8 cellular contexts compared by ENCODE assay signal in the genomic region with DNA sequence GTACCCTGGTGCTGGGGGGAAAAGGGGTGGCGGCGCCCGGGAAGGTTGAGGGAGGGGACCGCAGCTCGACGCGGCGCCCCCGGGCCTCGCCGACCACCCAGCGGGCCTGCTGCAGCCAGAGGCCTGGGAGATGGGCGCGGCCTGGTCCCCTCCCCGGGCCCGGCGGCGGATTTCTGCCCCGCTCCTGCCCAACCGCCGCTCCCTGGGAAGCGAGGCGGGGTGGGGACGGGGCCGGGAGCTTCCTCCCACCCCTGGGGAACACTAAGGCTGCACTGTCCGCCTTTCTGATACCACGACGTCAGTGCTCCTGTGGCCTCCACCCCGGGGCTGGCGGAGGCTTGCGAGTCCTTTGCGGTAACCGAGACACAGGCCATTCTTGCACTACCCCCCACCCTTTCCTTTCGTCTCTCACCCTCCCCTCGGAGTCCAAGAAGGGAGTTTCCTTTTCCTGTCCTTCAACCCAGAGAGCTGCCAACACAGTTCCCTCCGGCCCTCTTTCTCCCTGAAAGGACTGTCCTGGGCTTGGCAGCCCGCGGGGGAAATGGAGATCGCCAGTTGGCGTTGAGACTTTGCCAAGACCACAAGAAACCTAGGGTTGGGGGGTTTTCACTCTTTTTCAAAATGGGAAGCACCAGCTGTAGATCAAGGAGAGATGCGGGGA. TPM values are rescaled to one million over a fixed set of nuclear protein-coding genes. Genes with fewer than 3 reads are reported as not detected.
A peak's percentile ranks its signal among the peaks of the same experiment; 100 is the strongest.
DNase-seq lines count a peak whose midpoint lies in the region; ATAC-seq and TF ChIP-seq lines count a peak whose summit lies in the region.

No MANE protein-coding gene starts in this region.

- H3K9me3 ChIP-seq in adrenal gland (replicated peaks in 1 of 3) (no peaks in the 10 kb centered on the region), heart right ventricle (no peaks in the 10 kb centered on the region), parathyroid adenoma (ENCODE audit: control insufficient read depth, low read length) (no peaks in the 10 kb centered on the region)

- DNase-seq in ELF-1 (ENCODE audit: low read depth, low spot score) (peak; percentile 82), HPDE6-E6E7 (ENCODE audit: extremely low spot score) (peak; percentile 47), RPMI7951 (ENCODE audit: low read depth) (peak; percentile 82), adrenal gland (peak; percentile 63 to 76 (median 66)), heart right ventricle (peak; percentile 65 to 75), cortex of kidney (lab: John Stamatoyannopoulos, UW) (no peak)

- H3K9ac ChIP-seq in parathyroid adenoma, result peak overlapping the region; percentile 87

- H3K4me3 ChIP-seq in adrenal gland (peak overlapping the region; percentile 63 to 91 (median 74)), heart right ventricle (peak overlapping the region; percentile 72 to 98 (median 88)), parathyroid adenoma (ENCODE audit: low read depth, low read length) (peak overlapping the region; percentile 74)

- no peaks in the 10 kb centered on the region for H3K36me3 ChIP-seq in adrenal gland (replicated peaks in 1 of 2)
- no peaks in the 10 kb centered on the region for H3K36me3 ChIP-seq in heart right ventricle
- H3K36me3 ChIP-seq in parathyroid adenoma (ENCODE audit: control insufficient read depth, insufficient read depth, low read length), result no peaks in the 10 kb centered on the region

- intact Hi-C loops in adrenal gland (cut with DNase I) (no loop called here), heart right ventricle (cut with DNase I) (loop anchor here in 7 of 10 donors (1.0 to 10.0 kb wide), 9 partner anchors 37 to 380 kb away; partner anchors contain the start of genes HS2ST1 (in 3 of the 7) and SELENOF (in 3 of the 7))

- H3K4me1 ChIP-seq in adrenal gland (replicated peaks in 1 of 2) (peaks cover 13 to 53% of the 10 kb centered on the region in 2 donors), heart right ventricle (peaks cover 4 to 56% (median 53%) of the 10 kb centered on the region in 9 donors), parathyroid adenoma (peaks cover 4% of the 10 kb centered on the region)

- H3K4me2 ChIP-seq in parathyroid adenoma (ENCODE audit: low read length), result peak overlapping the region; percentile 88

- H3K27me3 ChIP-seq in adrenal gland (no peaks in the 10 kb centered on the region), heart right ventricle (no peaks in the 10 kb centered on the region), parathyroid adenoma (ENCODE audit: control insufficient read depth, insufficient read depth, low read length) (no peaks in the 10 kb centered on the region)

- peaks cover 10% of the 10 kb centered on the region for H3K79me2 ChIP-seq in parathyroid adenoma

- peak overlapping the region; percentile 95 for H2AFZ ChIP-seq in parathyroid adenoma

- no peak for TF ChIP-seq CTCF in adrenal gland (IDR thresholded peaks at IDR 0.05)
- no peak for TF ChIP-seq CTCF in heart right ventricle (IDR thresholded peaks at IDR 0.05)
- no peak for TF ChIP-seq CTCF in parathyroid adenoma (IDR thresholded peaks at IDR 0.05)

- 0 to 2% (median 1%) methylated on average over 15 to 41 of the region's 41 CpGs for WGBS in adrenal gland, 4 donors
- WGBS in heart right ventricle, 2 donors, result 0 to 1% methylated on average over 41 of the region's 41 CpGs

- H3K27ac ChIP-seq in adrenal gland (peak overlapping the region; percentile 87 to 98 (median 95)), heart right ventricle (peak overlapping the region; percentile 94 to 100 (median 99)), parathyroid adenoma (peak overlapping the region; percentile 93)

- no peak for TF ChIP-seq POLR2A in adrenal gland (IDR thresholded peaks at IDR 0.05)

- peak; percentile 35 for ATAC-seq in GM21390 (IDR thresholded peaks at IDR 0.05; ENCODE audit: unreplicated experiment)
- peak; percentile 57 to 81 (median 66) for ATAC-seq in heart right ventricle

RNA-seq across cellular contexts. Expression of gene SH3GLB1, which starts 0.7 kb away (rescaled TPM):
- 45.6 and 53.6 TPM in 2 replicates for total RNA-seq in RPMI7951 (2014; rRNA removed; shearing (Covaris generic))
- total RNA-seq in adrenal gland, result 100 to 1,000 TPM in 1 of 8 donors, 10 to 100 TPM in 7; 36.7 to 105 (median 59.1) TPM
- 10 to 100 TPM; 22.5 to 99.3 (median 22.5) TPM for polyA plus RNA-seq in adrenal gland
- 100 to 1,000 TPM; 101 to 160 (median 126) TPM for total RNA-seq in heart right ventricle
- 10 to 100 TPM; 20.4 to 53.7 TPM for polyA plus RNA-seq in heart right ventricle

Comparison
In these comparisons a context has a peak if more than half of its experiments do, and no peak if none do; other contexts are left out.
1. intact Hi-C loops: an anchor here in heart right ventricle (1.0 to 10.0 kb wide); none called in adrenal gland.